In the genomic region with DNA sequence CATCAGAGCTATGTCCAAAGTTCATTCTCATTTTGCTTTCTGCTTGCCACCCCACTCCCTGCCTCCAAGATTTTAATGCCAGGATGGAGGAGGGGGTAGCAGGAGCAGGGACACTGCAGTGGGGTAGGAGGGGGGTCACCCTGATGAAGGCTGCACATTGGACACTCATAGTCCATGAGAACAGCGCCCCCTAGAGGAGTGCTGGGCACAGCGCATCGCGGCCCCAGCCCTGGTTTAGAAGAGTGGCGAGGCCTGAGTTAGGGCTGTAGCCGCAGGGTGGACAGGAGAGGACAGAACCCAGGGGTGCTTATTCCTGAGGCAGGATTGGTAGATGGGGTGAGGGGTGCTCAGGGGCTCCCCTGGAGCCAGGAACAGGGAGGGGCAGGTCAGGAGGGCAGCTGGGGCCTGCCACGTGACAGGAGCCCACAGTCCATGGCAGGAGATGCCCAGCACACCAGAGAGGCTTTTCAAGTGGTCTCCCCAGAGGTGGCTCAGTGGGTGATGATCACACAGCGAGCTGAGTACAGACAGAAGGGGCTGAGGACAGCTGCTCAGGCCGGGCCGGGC, we compare ENCODE assay signal across 1 cellular context.
TF ChIP-seq lines count a peak whose summit lies in the region.

No MANE protein-coding gene starts in this region.

TF ChIP-seq in WTC11, 78 proteins besides CTCF, POLR2A, EP300 and RAD21 (continued from another document):
- TF ChIP-seq, protein P1, sequence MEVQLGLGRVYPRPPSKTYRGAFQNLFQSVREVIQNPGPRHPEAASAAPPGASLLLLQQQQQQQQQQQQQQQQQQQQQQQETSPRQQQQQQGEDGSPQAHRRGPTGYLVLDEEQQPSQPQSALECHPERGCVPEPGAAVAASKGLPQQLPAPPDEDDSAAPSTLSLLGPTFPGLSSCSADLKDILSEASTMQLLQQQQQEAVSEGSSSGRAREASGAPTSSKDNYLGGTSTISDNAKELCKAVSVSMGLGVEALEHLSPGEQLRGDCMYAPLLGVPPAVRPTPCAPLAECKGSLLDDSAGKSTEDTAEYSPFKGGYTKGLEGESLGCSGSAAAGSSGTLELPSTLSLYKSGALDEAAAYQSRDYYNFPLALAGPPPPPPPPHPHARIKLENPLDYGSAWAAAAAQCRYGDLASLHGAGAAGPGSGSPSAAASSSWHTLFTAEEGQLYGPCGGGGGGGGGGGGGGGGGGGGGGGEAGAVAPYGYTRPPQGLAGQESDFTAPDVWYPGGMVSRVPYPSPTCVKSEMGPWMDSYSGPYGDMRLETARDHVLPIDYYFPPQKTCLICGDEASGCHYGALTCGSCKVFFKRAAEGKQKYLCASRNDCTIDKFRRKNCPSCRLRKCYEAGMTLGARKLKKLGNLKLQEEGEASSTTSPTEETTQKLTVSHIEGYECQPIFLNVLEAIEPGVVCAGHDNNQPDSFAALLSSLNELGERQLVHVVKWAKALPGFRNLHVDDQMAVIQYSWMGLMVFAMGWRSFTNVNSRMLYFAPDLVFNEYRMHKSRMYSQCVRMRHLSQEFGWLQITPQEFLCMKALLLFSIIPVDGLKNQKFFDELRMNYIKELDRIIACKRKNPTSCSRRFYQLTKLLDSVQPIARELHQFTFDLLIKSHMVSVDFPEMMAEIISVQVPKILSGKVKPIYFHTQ (CRISPR knock-in tag; IDR thresholded peaks at IDR 0.05) = no peak
- no peak for TF ChIP-seq ZNF671 (CRISPR knock-in tag; IDR thresholded peaks at IDR 0.05)
